13 cellular contexts compared by ENCODE assay signal in the genomic region with DNA sequence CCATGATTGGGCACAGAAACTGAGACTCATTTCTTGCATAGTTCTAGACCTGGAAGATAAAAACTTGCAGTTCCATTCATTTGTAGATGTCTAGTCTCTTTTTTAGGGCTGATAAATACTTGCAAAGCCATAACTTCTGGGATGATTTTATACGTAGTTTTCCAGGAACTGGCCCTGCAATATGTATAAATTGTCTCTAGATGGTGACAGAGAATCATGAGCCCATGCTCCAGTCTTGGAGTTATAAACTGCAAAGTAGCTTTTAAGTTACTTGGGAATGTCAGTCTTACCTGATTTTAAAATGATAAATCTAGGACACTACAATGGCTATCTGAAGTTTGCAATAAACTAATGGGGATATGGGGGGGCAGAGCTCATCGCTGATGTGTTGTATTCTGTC. TPM values are rescaled to one million over a fixed set of nuclear protein-coding genes. Genes with fewer than 3 reads are reported as not detected.
DNase-seq lines count a peak whose midpoint lies in the region; ATAC-seq and TF ChIP-seq lines count a peak whose summit lies in the region.
"Had no signal": no experiment of that assay in that cellular context is flagged by ENCODE, and none has a peak within 500 bp of the region (broad histone marks: within the 10 kb centered on the region; RNA-seq: fewer than 3 reads in every experiment).

No MANE protein-coding gene starts in this region.

- H3K79me2 ChIP-seq in H9 (ENCODE audit: insufficient read depth, low read length), result no peaks in the 10 kb centered on the region

- H2AK5ac ChIP-seq in H9 (ENCODE audit: insufficient read length, low read length) (no peak overlapping the region), mesenchymal stem cell (ENCODE audit: low read length, severe bottlenecking) (no peak overlapping the region)

- ATAC-seq in activated CD8-positive, alpha-beta T cell treated with anti-CD3 and anti-CD28 coated beads, Interleukin-2, amount 10 ng/mL, durations not matched to agents 7 days and 5 days, result no peak
- no peak for ATAC-seq in WTC11

- POLR2A ChIA-PET in activated CD8-positive, alpha-beta T cell treated with anti-CD3 and anti-CD28 coated beads, Interleukin-2, amount 10 ng/mL, durations not matched to agents 7 days and 5 days (lab: Charles Lee), result no interaction called here
- POLR2A ChIA-PET in WTC11 (lab: Charles Lee), result no interaction called here

- 0 out of 2 replicates have a peak, but pooled peaks cover 6% of the 10 kb centered on the region for H3K4me1 ChIP-seq in H9 (ENCODE audit: insufficient read depth, low read length)
- H3K4me1 ChIP-seq in mesenchymal stem cell (ENCODE audit: control insufficient read depth, insufficient read depth, low read depth, low read length), result peaks cover 9% of the 10 kb centered on the region

- H3K27me3 Mint-ChIP-seq in H9 (ENCODE audit: low read depth) (peaks cover 48% of the 10 kb centered on the region), WTC11 (ENCODE audit: low read depth) (peaks cover 43% of the 10 kb centered on the region)
- peaks cover 34% of the 10 kb centered on the region for H3K27me3 Mint-ChIP-seq in activated CD8-positive, alpha-beta T cell treated with anti-CD3 and anti-CD28 coated beads, Interleukin-2, amount 10 ng/mL, durations not matched to agents 7 days and 5 days (ENCODE audit: low read depth)

- no peaks in the 10 kb centered on the region for H4K20me1 ChIP-seq in H9 (ENCODE audit: control insufficient read depth, insufficient read depth, insufficient read length)

- H3K4me2 ChIP-seq in H9 (ENCODE audit: insufficient read depth, insufficient read length, low read length), result no peak overlapping the region
- H3K4me2 ChIP-seq in mesenchymal stem cell (ENCODE audit: low read length, poor library complexity, severe bottlenecking), result no peak overlapping the region

- H2BK120ac ChIP-seq in H9 (ENCODE audit: low read depth, low read length, poor library complexity, severe bottlenecking), result no peak overlapping the region
- H2BK120ac ChIP-seq in mesenchymal stem cell (ENCODE audit: low read depth, low read length), result no peak overlapping the region

- peaks cover 10% of the 10 kb centered on the region for H3K23me2 ChIP-seq in H9 (ENCODE audit: insufficient read length, low read depth, low read length, poor library complexity, severe bottlenecking)

- H2BK12ac ChIP-seq in H9 (ENCODE audit: insufficient read length, low read depth, low read length), result no peak overlapping the region
- no peak overlapping the region for H2BK12ac ChIP-seq in mesenchymal stem cell (ENCODE audit: low read length in 2 of 2)

- H3K9ac ChIP-seq in H9 (ENCODE audit: extremely low read depth, insufficient read length, low read length) (no peak overlapping the region), mesenchymal stem cell (ENCODE audit: low read length) (no peak overlapping the region)

- CTCF ChIA-PET in activated CD8-positive, alpha-beta T cell treated with anti-CD3 and anti-CD28 coated beads, Interleukin-2, amount 10 ng/mL, durations not matched to agents 7 days and 5 days (lab: Charles Lee), result no interaction called here
- CTCF ChIA-PET in WTC11 (lab: Charles Lee), result interaction anchor here (0.7 to 1.7 kb wide), 8 partner anchors 21 to 565 kb away, joined by 3 to 60 read pairs (median 4); no protein-coding TSS in a partner anchor

- H2BK15ac ChIP-seq in H9 (ENCODE audit: low read depth, low read length), result no peak overlapping the region
- no peak overlapping the region for H2BK15ac ChIP-seq in mesenchymal stem cell (ENCODE audit: low read depth, poor library complexity, severe bottlenecking)

- WGBS in H9 (ENCODE audit: extremely low coverage, insufficient read length, low lambda C conversion rate), result no CpG with 5 or more reads among the region's 2 CpGs
- WGBS in mesenchymal stem cell, result 48% methylated on average over 2 of the region's 2 CpGs

- H4K8ac ChIP-seq in H9 (replicated peaks; ENCODE audit: insufficient read length, low read depth, low read length) (no peak overlapping the region), mesenchymal stem cell (ENCODE audit: low read length) (no peak overlapping the region)

- H2BK20ac ChIP-seq in H9 (ENCODE audit: low read depth, low read length, poor library complexity, severe bottlenecking), result no peak overlapping the region

- H3K18ac ChIP-seq in H9 (ENCODE audit: insufficient read length, low read depth, low read length), result no peak overlapping the region
- H3K18ac ChIP-seq in mesenchymal stem cell (ENCODE audit: low read depth in 1 of 2, low read length in 2 of 2), result no peak overlapping the region

- H3K23ac ChIP-seq in H9 (ENCODE audit: insufficient read length, low read depth, low read length) (no peak overlapping the region), mesenchymal stem cell (ENCODE audit: low read length in 2 of 2) (no peak overlapping the region)

- no peak overlapping the region for H3K14ac ChIP-seq in H9 (ENCODE audit: insufficient read depth, low read length)
- H3K14ac ChIP-seq in mesenchymal stem cell (ENCODE audit: low read length in 2 of 2), result no peak overlapping the region

- H3K36me3 Mint-ChIP-seq in H9 (ENCODE audit: insufficient read depth in 1 of 3, low read depth in 3 of 3), result no peaks in the 10 kb centered on the region
- H3K36me3 Mint-ChIP-seq in activated CD8-positive, alpha-beta T cell treated with anti-CD3 and anti-CD28 coated beads, Interleukin-2, amount 10 ng/mL, durations not matched to agents 7 days and 5 days (ENCODE audit: low read depth), result no peaks in the 10 kb centered on the region
- no peaks in the 10 kb centered on the region for H3K36me3 Mint-ChIP-seq in WTC11
- H3K36me3 Mint-ChIP-seq: mesothelial cell of epicardium had no signal

- peak; percentile 23 for DNase-seq in AG10803 (ENCODE audit: low read depth)
- DNase-seq in H9, result no peak
- peak; percentile 9 for DNase-seq in WERI-Rb-1
- peak; percentile 27 for DNase-seq in mesenchymal stem cell
- DNase-seq in activated CD8-positive, alpha-beta T cell treated with anti-CD3 and anti-CD28 coated beads, Interleukin-2, amount 10 ng/mL, durations not matched to agents 7 days and 5 days, result no peak
- no peak for DNase-seq in stimulated activated CD4-positive, alpha-beta T cell treated with anti-CD3 and anti-CD28 coated beads, Interleukin-4, amount 100 ng/mL, for 4 hours
- no peak for DNase-seq in WTC11 (ENCODE audit: low spot score)
- no peak for DNase-seq in cerebellar cortex (ENCODE audit: low spot score)
- DNase-seq: KBM-7 had no signal

- no peak overlapping the region for H2AFZ ChIP-seq in H9 (ENCODE audit: low read length)
- H2AFZ ChIP-seq in mesenchymal stem cell (ENCODE audit: low read depth, low read length), result no peak overlapping the region

- H3K4me3 Mint-ChIP-seq in H9 (no peak overlapping the region), WTC11 (no peak overlapping the region)
- H3K4me3 Mint-ChIP-seq in activated CD8-positive, alpha-beta T cell treated with anti-CD3 and anti-CD28 coated beads, Interleukin-2, amount 10 ng/mL, durations not matched to agents 7 days and 5 days, result no peak overlapping the region
- H3K4me3 Mint-ChIP-seq: central memory CD8-positive, alpha-beta T cell; mesothelial cell of epicardium; T-helper 2 cell treated with Interferon-gamma antibody and Interleukin-4, amounts not matched to agents 5 μg/mL and 100 μg/mL, for 36 hours had no signal

- H3K4me1 Mint-ChIP-seq in H9, result peaks cover 20 to 22% of the 10 kb centered on the region in 2 experiments
- H3K4me1 Mint-ChIP-seq in activated CD8-positive, alpha-beta T cell treated with anti-CD3 and anti-CD28 coated beads, Interleukin-2, amount 10 ng/mL, durations not matched to agents 7 days and 5 days (ENCODE audit: low read depth), result no peaks in the 10 kb centered on the region
- peaks cover 31% of the 10 kb centered on the region for H3K4me1 Mint-ChIP-seq in WTC11
- H3K4me1 Mint-ChIP-seq: central memory CD8-positive, alpha-beta T cell had no signal

- H3K27me3 ChIP-seq in H9 (ENCODE audit: insufficient read depth, low read length) (peaks cover 16% of the 10 kb centered on the region; the same call in 1 of the 2 replicates), WERI-Rb-1 (ENCODE audit: insufficient read depth, low read depth, severe bottlenecking) (peaks cover 42% of the 10 kb centered on the region), mesenchymal stem cell (ENCODE audit: control insufficient read depth in 1 of 2, insufficient read depth in 1 of 2, low read length in 2 of 2) (peaks cover 36 to 41% of the 10 kb centered on the region in 2 experiments)

- H3K9me3 Mint-ChIP-seq in H9 (no peaks in the 10 kb centered on the region), WTC11 (no peaks in the 10 kb centered on the region)
- H3K9me3 Mint-ChIP-seq in activated CD8-positive, alpha-beta T cell treated with anti-CD3 and anti-CD28 coated beads, Interleukin-2, amount 10 ng/mL, durations not matched to agents 7 days and 5 days (ENCODE audit: insufficient read depth), result no peaks in the 10 kb centered on the region
- H3K9me3 Mint-ChIP-seq: central memory CD8-positive, alpha-beta T cell; mesothelial cell of epicardium; T-helper 2 cell treated with Interferon-gamma antibody and Interleukin-4, amounts not matched to agents 5 μg/mL and 100 μg/mL, for 36 hours had no signal

- TF ChIP-seq CTCF in AG10803 (conservative IDR thresholded peaks at IDR 0.05; ENCODE audit: low read length) (peak; percentile 61), H9 (conservative IDR thresholded peaks at IDR 0.05) (peak; percentile 59), WERI-Rb-1 (IDR thresholded peaks at IDR 0.05; ENCODE audit: low read depth, low read length) (peak; percentile 49; the same call in 1 of the 2 replicates), WTC11 (IDR thresholded peaks at IDR 0.05) (no peak)

- H4K91ac ChIP-seq in H9 (ENCODE audit: insufficient read length, low read depth, low read length) (no peak overlapping the region), mesenchymal stem cell (ENCODE audit: low read length) (no peak overlapping the region)

- H3K4ac ChIP-seq in H9 (ENCODE audit: low read depth, low read length), result no peak overlapping the region
- no peak overlapping the region for H3K4ac ChIP-seq in mesenchymal stem cell (ENCODE audit: low read depth in 1 of 2, low read length in 2 of 2)

- H4K5ac ChIP-seq in H9 (ENCODE audit: insufficient read length, low read depth, low read length), result no peak overlapping the region

- H3K9me3 ChIP-seq in H9 (ENCODE audit: control insufficient read depth, low read depth, low read length), result no peaks in the 10 kb centered on the region
- H3K9me3 ChIP-seq in WERI-Rb-1 (ENCODE audit: severe bottlenecking), result no peaks in the 10 kb centered on the region
- no peaks in the 10 kb centered on the region for H3K9me3 ChIP-seq in mesenchymal stem cell (ENCODE audit: control insufficient read depth, low read length)

- H3K4me3 ChIP-seq in AG10803 (ENCODE audit: low read length), result no peak overlapping the region
- H3K4me3 ChIP-seq in WERI-Rb-1 (ENCODE audit: low read depth, low read length), result no peak overlapping the region
- H3K4me3 ChIP-seq in mesenchymal stem cell (ENCODE audit: insufficient read depth in 1 of 2, low read depth in 1 of 2, low read length in 2 of 2), result no peak overlapping the region
- H3K4me3 ChIP-seq: skin epidermis had no signal

- H2BK5ac ChIP-seq in H9 (ENCODE audit: insufficient read length, low read length) (no peak overlapping the region), mesenchymal stem cell (ENCODE audit: low read depth, low read length, poor library complexity, severe bottlenecking) (no peak overlapping the region)

- H3K27ac Mint-ChIP-seq in H9, result no peak overlapping the region
- H3K27ac Mint-ChIP-seq in activated CD8-positive, alpha-beta T cell treated with anti-CD3 and anti-CD28 coated beads, Interleukin-2, amount 10 ng/mL, durations not matched to agents 7 days and 5 days, result no peak overlapping the region
- H3K27ac Mint-ChIP-seq in WTC11, result no peak overlapping the region
- H3K27ac Mint-ChIP-seq: mesothelial cell of epicardium; T-helper 2 cell treated with Interferon-gamma antibody and Interleukin-4, amounts not matched to agents 5 μg/mL and 100 μg/mL, for 36 hours had no signal

- H3K79me1 ChIP-seq in H9 (ENCODE audit: insufficient read depth, low read depth, low read length, poor library complexity, severe bottlenecking) (no peaks in the 10 kb centered on the region), mesenchymal stem cell (replicated peaks; ENCODE audit: low read length, poor library complexity, severe bottlenecking) (no peaks in the 10 kb centered on the region)

- H3K27ac ChIP-seq in H9 (ENCODE audit: insufficient read length, low read depth, low read length), result no peak overlapping the region
- no peak overlapping the region for H3K27ac ChIP-seq in WERI-Rb-1
- H3K27ac ChIP-seq in mesenchymal stem cell (ENCODE audit: low read length, poor library complexity, severe bottlenecking), result no peak overlapping the region
- H3K27ac ChIP-seq: skin epidermis had no signal

- no peak overlapping the region for H3T11ph ChIP-seq in H9 (ENCODE audit: low read length)

- no peaks in the 10 kb centered on the region for H3K36me3 ChIP-seq in WERI-Rb-1
- no peaks in the 10 kb centered on the region for H3K36me3 ChIP-seq in mesenchymal stem cell (ENCODE audit: control insufficient read depth in 1 of 2, insufficient read depth in 2 of 2, low read depth in 1 of 2, low read length in 2 of 2)

- H3K56ac ChIP-seq in H9 (ENCODE audit: insufficient read length, low read depth, low read length), result no peak overlapping the region

RNA-seq across cellular contexts. Expression of gene ADAMTS18, which starts 3.0 kb away (rescaled TPM):
- total RNA-seq in H9 (2021) (0.07 and 0.09 TPM in 2 replicates), WTC11 (2021) (0.17 to 0.94 TPM (median 0.23 TPM) in 3 replicates)
- 0.06 TPM for polyA plus RNA-seq in mesenchymal stem cell (2013, experiment 1 of 2)
- 0.05 TPM for polyA plus RNA-seq in mesenchymal stem cell (2013, experiment 2 of 2)
- total RNA-seq in activated CD8-positive, alpha-beta T cell treated with anti-CD3 and anti-CD28 coated beads, Interleukin-2, amount 10 ng/mL, durations not matched to agents 7 days and 5 days, result not detected

Comparison
In these comparisons a context has a peak if more than half of its experiments do, and no peak if none do; other contexts are left out.
1. DNase-seq: peak in AG10803 (single experiment), WERI-Rb-1 (single experiment) and mesenchymal stem cell (single experiment); none in H9 (single experiment), activated CD8-positive, alpha-beta T cell treated with anti-CD3 and anti-CD28 coated beads, Interleukin-2, amount 10 ng/mL, durations not matched to agents 7 days and 5 days (single experiment), stimulated activated CD4-positive, alpha-beta T cell treated with anti-CD3 and anti-CD28 coated beads, Interleukin-4, amount 100 ng/mL, for 4 hours (0 of 2), WTC11 (single experiment) and cerebellar cortex (single experiment).